In the genomic region with DNA sequence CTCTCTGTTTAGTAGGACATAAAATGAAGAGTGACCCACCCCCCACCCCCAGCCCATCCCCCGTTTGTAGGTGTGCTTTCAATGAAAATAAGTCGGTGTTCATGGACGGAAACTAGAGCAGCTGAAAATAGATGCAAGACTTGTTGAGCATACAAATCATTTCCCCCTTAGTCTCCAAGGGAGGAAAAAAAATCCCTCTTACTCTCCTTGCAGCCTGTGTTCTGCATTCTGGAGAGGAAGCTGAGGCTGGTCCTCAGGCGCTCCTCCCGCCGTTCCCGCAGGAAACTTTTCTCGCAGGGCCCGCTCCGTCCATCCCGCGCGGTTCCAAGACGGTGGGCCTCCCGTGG, we compare ENCODE assay signal across 8 cellular contexts.
A peak's percentile ranks its signal among the peaks of the same experiment; 100 is the strongest.
DNase-seq lines count a peak whose midpoint lies in the region; ATAC-seq and TF ChIP-seq lines count a peak whose summit lies in the region.

No MANE protein-coding gene starts in this region.

- peak overlapping the region; percentile 94 for H3K4me2 ChIP-seq in BLaER1
- H3K4me2 ChIP-seq in neuronal stem cell (ENCODE audit: insufficient read depth, low read length, poor library complexity, severe bottlenecking): peak overlapping the region; percentile 38

- no peak for ATAC-seq in GM18858 (IDR thresholded peaks at IDR 0.05; ENCODE audit: unreplicated experiment)

- H3K9ac ChIP-seq in BLaER1 (peak overlapping the region; percentile 59; the same call in 1 of the 2 replicates), neuronal stem cell (ENCODE audit: low read depth, low read length, poor library complexity) (no peak overlapping the region)

- TF ChIP-seq CTCF in epithelial cell of proximal tubule (conservative IDR thresholded peaks at IDR 0.05; ENCODE audit: low read depth, low read length): no peak

- no CpG with 5 or more reads among the region's 15 CpGs for WGBS in neuronal stem cell (ENCODE audit: extremely low coverage in 2 of 2, insufficient read length in 2 of 2, insufficient replicate concordance in 1 of 2), 2 donors

- H2AFZ ChIP-seq in neuronal stem cell (ENCODE audit: low read length): peak overlapping the region; percentile 100

- H3K4me3 ChIP-seq in BLaER1 (peak overlapping the region; percentile 69), MG63 (peak overlapping the region; percentile 44), epithelial cell of proximal tubule (ENCODE audit: low read depth, low read length) (peak overlapping the region; percentile 52), neuronal stem cell (ENCODE audit: low read length in 2 of 2) (peak overlapping the region; percentile 56 to 79)

- no peak overlapping the region for H2BK120ac ChIP-seq in neuronal stem cell (ENCODE audit: low read depth, low read length)

- no peak overlapping the region for H4K8ac ChIP-seq in neuronal stem cell (ENCODE audit: low read depth, low read length)

- no peaks in the 10 kb centered on the region for H3K36me3 ChIP-seq in BLaER1
- no peaks in the 10 kb centered on the region for H3K36me3 ChIP-seq in MG63
- H3K36me3 ChIP-seq in neuronal stem cell (replicated peaks in 1 of 2; ENCODE audit: control insufficient read depth in 2 of 2, insufficient read depth in 2 of 2, low read length in 2 of 2): no peaks in the 10 kb centered on the region

- peak overlapping the region; percentile 94 for H3K18ac ChIP-seq in neuronal stem cell (ENCODE audit: low read length)

- no peak for DNase-seq in MG63
- no peak for DNase-seq in epithelial cell of proximal tubule (ENCODE audit: low read depth)
- no peak for DNase-seq in neuronal stem cell (ENCODE audit: low spot score)
- DNase-seq in stimulated activated naive CD4-positive, alpha-beta T cell (lab: John Stamatoyannopoulos, UW): no peak
- no peak for DNase-seq in head of caudate nucleus
- no peak for DNase-seq in DMS79 treated with DMSO at 0.1 percent for 48 hours (lab: John Stamatoyannopoulos, UW)

- H3K79me1 ChIP-seq in neuronal stem cell (ENCODE audit: low read depth, low read length): no peaks in the 10 kb centered on the region

- no peaks in the 10 kb centered on the region for H3K9me3 ChIP-seq in BLaER1
- H3K9me3 ChIP-seq in MG63: no peaks in the 10 kb centered on the region
- H3K9me3 ChIP-seq in neuronal stem cell (replicated peaks in 1 of 2; ENCODE audit: control insufficient read depth in 2 of 2, insufficient read depth in 1 of 2, low read depth in 1 of 2, low read length in 2 of 2): no peaks in the 10 kb centered on the region

- peaks cover 22% of the 10 kb centered on the region for H3K27me3 ChIP-seq in BLaER1
- peaks cover 38% of the 10 kb centered on the region for H3K27me3 ChIP-seq in MG63
- peaks cover 0 to 36% (median 7%) of the 10 kb centered on the region in 3 experiments for H3K27me3 ChIP-seq in neuronal stem cell (ENCODE audit: control insufficient read depth in 3 of 3, insufficient read depth in 3 of 3, low read depth in 1 of 3, low read length in 3 of 3)

- H2BK5ac ChIP-seq in neuronal stem cell (ENCODE audit: low read length): no peak overlapping the region

- no peak overlapping the region for H2BK15ac ChIP-seq in neuronal stem cell (ENCODE audit: low read length)

- H4K20me1 ChIP-seq in BLaER1: no peaks in the 10 kb centered on the region

- H3K4ac ChIP-seq in neuronal stem cell (ENCODE audit: low read length): no peak overlapping the region

- no peak overlapping the region for H2AK5ac ChIP-seq in neuronal stem cell (ENCODE audit: low read depth, low read length)

- H2BK12ac ChIP-seq in neuronal stem cell (ENCODE audit: low read length): peak overlapping the region; percentile 91

- H4K91ac ChIP-seq in neuronal stem cell (ENCODE audit: low read depth, low read length, poor library complexity): no peak overlapping the region

- H3K14ac ChIP-seq in neuronal stem cell (ENCODE audit: low read length): no peak overlapping the region

- H3K23ac ChIP-seq in neuronal stem cell (ENCODE audit: low read depth, low read length, poor library complexity): no peak overlapping the region

- H3K4me1 ChIP-seq in BLaER1 (peaks cover 9% of the 10 kb centered on the region; the same call in 1 of the 2 replicates), neuronal stem cell (ENCODE audit: control insufficient read depth in 2 of 2, insufficient read depth in 1 of 2, low read depth in 1 of 2, low read length in 2 of 2) (peaks cover 0 to 7% of the 10 kb centered on the region in 2 donors)

- H3K27ac ChIP-seq in BLaER1 (no peak overlapping the region), neuronal stem cell (replicated peaks; ENCODE audit: low read length) (no peak overlapping the region)

- intact Hi-C loops in head of caudate nucleus (cut with DNase I): no loop called here
